In genomic region chr11:45107051-45107450, GRCh38 we compare ENCODE assay signal across 24 cellular contexts. TPM values are rescaled to one million over a fixed set of nuclear protein-coding genes. Genes with fewer than 3 reads are reported as not detected.
DNase-seq lines count a peak whose midpoint lies in the region; ATAC-seq and TF ChIP-seq lines count a peak whose summit lies in the region.
"Had no signal": no experiment of that assay in that cellular context is flagged by ENCODE, and none has a peak within 500 bp of the region (broad histone marks: within the 10 kb centered on the region; RNA-seq: fewer than 3 reads in every experiment).

No MANE protein-coding gene starts in this region.

- H3K36me3 Mint-ChIP-seq in activated CD4-positive, alpha-beta memory T cell treated with anti-CD3 and anti-CD28 coated beads for 36 hours = no peaks in the 10 kb centered on the region
- no peaks in the 10 kb centered on the region for H3K36me3 Mint-ChIP-seq in activated CD4-positive, alpha-beta memory T cell treated with anti-CD3 and anti-CD28 coated beads, Interleukin-2, amount 10 ng/mL, durations not matched to agents 7 days and 5 days (ENCODE audit: low read depth)
- H3K36me3 Mint-ChIP-seq in type B pancreatic cell (no peaks in the 10 kb centered on the region), WTC11 (no peaks in the 10 kb centered on the region)
- H3K36me3 Mint-ChIP-seq: CD4-positive, alpha-beta memory T cell had no signal

- intact Hi-C loops in activated CD4-positive, alpha-beta memory T cell treated with anti-CD3 and anti-CD28 coated beads for 36 hours (cut with micrococcal nuclease) = loop anchor here (10.0 kb wide), 1 partner anchor 552 kb away; no protein-coding TSS in a partner anchor

- no peaks in the 10 kb centered on the region for H3K9me3 Mint-ChIP-seq in activated CD4-positive, alpha-beta memory T cell treated with anti-CD3 and anti-CD28 coated beads for 36 hours
- H3K9me3 Mint-ChIP-seq in activated CD4-positive, alpha-beta memory T cell treated with anti-CD3 and anti-CD28 coated beads, Interleukin-2, amount 10 ng/mL, durations not matched to agents 7 days and 5 days = no peaks in the 10 kb centered on the region
- H3K9me3 Mint-ChIP-seq in type B pancreatic cell (no peaks in the 10 kb centered on the region), WTC11 (no peaks in the 10 kb centered on the region)
- H3K9me3 Mint-ChIP-seq: CD4-positive, alpha-beta memory T cell had no signal

- H3K27me3 ChIP-seq in HAP-1 (ENCODE audit: low read depth) = no peaks in the 10 kb centered on the region; the same call in 1 of the 2 replicates
- H3K27me3 ChIP-seq: Peyer's patch had no signal

- H3K4me1 ChIP-seq in HAP-1 = no peaks in the 10 kb centered on the region

- no peaks in the 10 kb centered on the region for H3K9me3 ChIP-seq in HAP-1
- H3K9me3 ChIP-seq: Caco-2, Peyer's patch had no signal

- CTCF ChIA-PET in activated CD4-positive, alpha-beta memory T cell treated with anti-CD3 and anti-CD28 coated beads for 36 hours (lab: Charles Lee) = interaction anchor here (1.0 to 22.0 kb wide), 2 partner anchors 43 to 170 kb away, joined by 3 to 1143 read pairs; no protein-coding TSS in a partner anchor
- CTCF ChIA-PET in activated CD4-positive, alpha-beta memory T cell treated with anti-CD3 and anti-CD28 coated beads, Interleukin-2, amount 10 ng/mL, durations not matched to agents 7 days and 5 days (lab: Charles Lee) = interaction anchor here (3.3 to 9.2 kb wide), 4 partner anchors 9 to 227 kb away, joined by 14 to 315 read pairs (median 85); no protein-coding TSS in a partner anchor
- CTCF ChIA-PET in WTC11 (lab: Charles Lee) = interaction anchor here (1.0 to 10.6 kb wide), 3 partner anchors 169 to 665 kb away, joined by 3 to 361 read pairs (median 5); no protein-coding TSS in a partner anchor

- DNase-seq in activated CD4-positive, alpha-beta memory T cell treated with anti-CD3 and anti-CD28 coated beads for 36 hours = peak; percentile 4
- DNase-seq in activated CD4-positive, alpha-beta memory T cell treated with anti-CD3 and anti-CD28 coated beads, Interleukin-2, amount 10 ng/mL, durations not matched to agents 7 days and 5 days = no peak
- DNase-seq in COLO668 (lab: John Stamatoyannopoulos, UW; ENCODE audit: unreplicated experiment) = peak; percentile 33
- DNase-seq in ecto neural progenitor cell (ENCODE audit: low spot score) = peak; percentile 32
- peak; percentile 37 for DNase-seq in type B pancreatic cell (ENCODE audit: extremely low spot score, unreplicated experiment)
- DNase-seq in WTC11 (ENCODE audit: low spot score) = no peak
- DNase-seq in HAP-1 (ENCODE audit: low spot score in 2 of 2) = no peak
- DNase-seq in dermis blood vessel endothelial cell = no peak
- DNase-seq: C1 segment of cervical spinal cord; Caco-2; CD4-positive, alpha-beta memory T cell; DMS79 treated with DMSO at 0.1 percent for 48 hours; GF-D8; KBM-7; NCI-H1105 treated with DMSO at 0.1 percent for 48 hours; NCI-H146; NCI-H1930; NCI-H446; NCI-H524 treated with DMSO at 0.1 percent for 48 hours; NCI-H82; OCI-M1; SIG-M5 had no signal

- POLR2A ChIA-PET in activated CD4-positive, alpha-beta memory T cell treated with anti-CD3 and anti-CD28 coated beads for 36 hours (lab: Charles Lee) = no interaction called here
- POLR2A ChIA-PET in activated CD4-positive, alpha-beta memory T cell treated with anti-CD3 and anti-CD28 coated beads, Interleukin-2, amount 10 ng/mL, durations not matched to agents 7 days and 5 days (lab: Charles Lee) = interaction anchor here (1.5 to 2.3 kb wide), 2 partner anchors 171 kb away, joined by 4 to 12 read pairs; no protein-coding TSS in a partner anchor
- POLR2A ChIA-PET in WTC11 (lab: Charles Lee) = no interaction called here

- peaks cover 5% of the 10 kb centered on the region for H3K27me3 Mint-ChIP-seq in activated CD4-positive, alpha-beta memory T cell treated with anti-CD3 and anti-CD28 coated beads for 36 hours
- H3K27me3 Mint-ChIP-seq in activated CD4-positive, alpha-beta memory T cell treated with anti-CD3 and anti-CD28 coated beads, Interleukin-2, amount 10 ng/mL, durations not matched to agents 7 days and 5 days = peaks cover 9% of the 10 kb centered on the region
- H3K27me3 Mint-ChIP-seq in type B pancreatic cell (peaks cover 20% of the 10 kb centered on the region), WTC11 (ENCODE audit: low read depth) (0 out of 2 replicates have a peak, but pooled peaks cover 3% of the 10 kb centered on the region)

- in situ Hi-C loops in HAP-1 (cut with MboI; ENCODE audit: low sequenced_read_pairs) = loop anchor here (5.0 to 10.0 kb wide), 3 partner anchors 180 to 482 kb away; no protein-coding TSS in a partner anchor

- H3K27ac Mint-ChIP-seq in activated CD4-positive, alpha-beta memory T cell treated with anti-CD3 and anti-CD28 coated beads for 36 hours = no peak overlapping the region
- H3K27ac Mint-ChIP-seq in activated CD4-positive, alpha-beta memory T cell treated with anti-CD3 and anti-CD28 coated beads, Interleukin-2, amount 10 ng/mL, durations not matched to agents 7 days and 5 days = no peak overlapping the region
- H3K27ac Mint-ChIP-seq in type B pancreatic cell (no peak overlapping the region), WTC11 (no peak overlapping the region)
- H3K27ac Mint-ChIP-seq: CD4-positive, alpha-beta memory T cell had no signal

- no peaks in the 10 kb centered on the region for H3K36me3 ChIP-seq in HAP-1 (replicated peaks)
- H3K36me3 ChIP-seq: Peyer's patch had no signal

- no peak for ATAC-seq in WTC11

- H3K4me3 ChIP-seq in HAP-1 = no peak overlapping the region
- H3K4me3 ChIP-seq: Peyer's patch, SK-N-MC had no signal

- H3K4me1 Mint-ChIP-seq in activated CD4-positive, alpha-beta memory T cell treated with anti-CD3 and anti-CD28 coated beads for 36 hours (ENCODE audit: low read depth) = peaks cover 12% of the 10 kb centered on the region
- H3K4me1 Mint-ChIP-seq in activated CD4-positive, alpha-beta memory T cell treated with anti-CD3 and anti-CD28 coated beads, Interleukin-2, amount 10 ng/mL, durations not matched to agents 7 days and 5 days = peaks cover 11% of the 10 kb centered on the region
- H3K4me1 Mint-ChIP-seq in type B pancreatic cell (ENCODE audit: unreplicated experiment) = no peaks in the 10 kb centered on the region
- peaks cover 3% of the 10 kb centered on the region; the same call in 1 of the 2 replicates for H3K4me1 Mint-ChIP-seq in WTC11

- TF ChIP-seq CTCF in type B pancreatic cell (conservative IDR thresholded peaks at IDR 0.05) (no peak), WTC11 (IDR thresholded peaks at IDR 0.05) (no peak)

- H3K4me3 Mint-ChIP-seq in activated CD4-positive, alpha-beta memory T cell treated with anti-CD3 and anti-CD28 coated beads for 36 hours = no peak overlapping the region
- H3K4me3 Mint-ChIP-seq in activated CD4-positive, alpha-beta memory T cell treated with anti-CD3 and anti-CD28 coated beads, Interleukin-2, amount 10 ng/mL, durations not matched to agents 7 days and 5 days = no peak overlapping the region
- H3K4me3 Mint-ChIP-seq in type B pancreatic cell (no peak overlapping the region), WTC11 (no peak overlapping the region)
- H3K4me3 Mint-ChIP-seq: CD4-positive, alpha-beta memory T cell had no signal

TF ChIP-seq in WTC11, 78 proteins besides CTCF, POLR2A, EP300 and RAD21:
- TF ChIP-seq HMGXB4 (CRISPR knock-in tag; IDR thresholded peaks at IDR 0.05) = no peak
- no peak for TF ChIP-seq FOXJ3 (CRISPR knock-in tag; IDR thresholded peaks at IDR 0.05; ENCODE audit: borderline replicate concordance)
- TF ChIP-seq ZNF281 (CRISPR knock-in tag; IDR thresholded peaks at IDR 0.05) = no peak

RNA-seq across cellular contexts. Expression of gene PRDM11, which starts 39.4 kb away (rescaled TPM):
- total RNA-seq in activated CD4-positive, alpha-beta memory T cell treated with anti-CD3 and anti-CD28 coated beads for 36 hours = 1 to 10 TPM; 1.1 to 1.2 TPM
- total RNA-seq in activated CD4-positive, alpha-beta memory T cell treated with anti-CD3 and anti-CD28 coated beads, Interleukin-2, amount 10 ng/mL, durations not matched to agents 7 days and 5 days = under 1 TPM; 0.78 to 0.85 TPM
- total RNA-seq in type B pancreatic cell (ENCODE audit: low replicate concordance) (13.6 and 24.0 TPM in 2 replicates), WTC11 (2021) (8.3 to 12.4 TPM (median 11.2 TPM) in 3 replicates), dermis blood vessel endothelial cell (11.7 and 14.6 TPM in 2 replicates)

Comparison
In these comparisons a context has a peak if more than half of its experiments do, and no peak if none do; other contexts are left out.
1. DNase-seq: peak in activated CD4-positive, alpha-beta memory T cell treated with anti-CD3 and anti-CD28 coated beads for 36 hours (single experiment), COLO668 (single experiment), ecto neural progenitor cell (single experiment) and type B pancreatic cell (single experiment); none in activated CD4-positive, alpha-beta memory T cell treated with anti-CD3 and anti-CD28 coated beads, Interleukin-2, amount 10 ng/mL, durations not matched to agents 7 days and 5 days (single experiment), WTC11 (single experiment), HAP-1 (0 of 2) and dermis blood vessel endothelial cell (single experiment).